8 cellular contexts compared by ENCODE assay signal in the genomic region with DNA sequence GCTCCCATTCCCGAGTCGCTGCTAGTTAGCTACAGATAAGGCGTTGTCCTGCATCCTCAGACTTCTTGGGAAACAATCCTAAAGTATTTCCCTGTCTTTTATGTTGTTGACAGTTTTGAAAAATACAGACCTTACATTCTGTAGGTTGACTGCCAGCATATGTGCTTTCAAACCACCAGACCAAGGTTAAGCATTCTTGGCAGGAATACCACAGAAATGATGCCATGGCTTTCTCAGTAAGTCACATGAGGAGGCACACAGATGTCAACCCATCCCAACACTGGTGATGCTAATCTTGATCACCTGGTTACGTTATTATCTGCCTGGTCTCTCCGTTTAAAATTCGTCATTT. TPM values are rescaled to one million over a fixed set of nuclear protein-coding genes. Genes with fewer than 3 reads are reported as not detected.
DNase-seq lines count a peak whose midpoint lies in the region; ATAC-seq and TF ChIP-seq lines count a peak whose summit lies in the region.

No MANE protein-coding gene starts in this region.

- H3K4me1 Mint-ChIP-seq in activated naive CD4-positive, alpha-beta T cell treated with anti-CD3 and anti-CD28 coated beads, Interleukin-2, amount 50 U/mL, for 24 hours: peaks cover 33% of the 10 kb centered on the region
- H3K4me1 Mint-ChIP-seq in activated naive CD8-positive, alpha-beta T cell treated with anti-CD3 and anti-CD28 coated beads, Interleukin-2, amount 50 U/mL, for 24 hours: peaks cover 21% of the 10 kb centered on the region
- peaks cover 8% of the 10 kb centered on the region for H3K4me1 Mint-ChIP-seq in type B pancreatic cell (ENCODE audit: unreplicated experiment)

- peak overlapping the region; percentile 80 to 97 for H3K4me3 ChIP-seq in left lung

- no peaks in the 10 kb centered on the region for H3K9me3 Mint-ChIP-seq in activated naive CD4-positive, alpha-beta T cell treated with anti-CD3 and anti-CD28 coated beads, Interleukin-2, amount 50 U/mL, for 24 hours
- no peaks in the 10 kb centered on the region for H3K9me3 Mint-ChIP-seq in activated naive CD8-positive, alpha-beta T cell treated with anti-CD3 and anti-CD28 coated beads, Interleukin-2, amount 50 U/mL, for 24 hours
- no peaks in the 10 kb centered on the region for H3K9me3 Mint-ChIP-seq in type B pancreatic cell

- no peaks in the 10 kb centered on the region for H3K27me3 Mint-ChIP-seq in activated naive CD4-positive, alpha-beta T cell treated with anti-CD3 and anti-CD28 coated beads, Interleukin-2, amount 50 U/mL, for 24 hours
- H3K27me3 Mint-ChIP-seq in activated naive CD8-positive, alpha-beta T cell treated with anti-CD3 and anti-CD28 coated beads, Interleukin-2, amount 50 U/mL, for 24 hours: no peaks in the 10 kb centered on the region
- H3K27me3 Mint-ChIP-seq in type B pancreatic cell: no peaks in the 10 kb centered on the region

- no peak for ATAC-seq in activated naive CD8-positive, alpha-beta T cell treated with anti-CD3 and anti-CD28 coated beads, Interleukin-2, amount 50 U/mL, for 24 hours
- ATAC-seq in left lung (no peak), GM21360 (IDR thresholded peaks at IDR 0.05; ENCODE audit: unreplicated experiment) (no peak)

- H3K4me1 ChIP-seq in left lung: peaks cover 7 to 25% of the 10 kb centered on the region in 2 donors

- TF ChIP-seq CTCF in left lung (IDR thresholded peaks at IDR 0.05) (no peak), type B pancreatic cell (conservative IDR thresholded peaks at IDR 0.05) (no peak)

- DNase-seq in activated naive CD4-positive, alpha-beta T cell treated with Interleukin-2 at 50 U/mL for 16 hours: no peak
- no peak for DNase-seq in activated naive CD8-positive, alpha-beta T cell treated with anti-CD3 and anti-CD28 coated beads, Interleukin-2, amount 50 U/mL, for 24 hours
- no peak for DNase-seq in left lung
- DNase-seq in type B pancreatic cell (ENCODE audit: extremely low spot score, unreplicated experiment): no peak
- DNase-seq in stimulated activated CD4-positive, alpha-beta T cell treated with anti-CD3 and anti-CD28 coated beads, Interleukin-2, amount 100 ng/mL, for 24 hours: no peak
- no peak for DNase-seq in stimulated activated CD4-positive, alpha-beta T cell treated with anti-CD3 and anti-CD28 coated beads, Interleukin-1b, Interleukin-23, amount 100 ng/mL, for 48 hours

- H3K36me3 ChIP-seq in left lung: peaks cover 0 to 32% of the 10 kb centered on the region in 2 donors

- peak overlapping the region; percentile 98 for H3K27ac Mint-ChIP-seq in activated naive CD4-positive, alpha-beta T cell treated with anti-CD3 and anti-CD28 coated beads, Interleukin-2, amount 50 U/mL, for 24 hours
- H3K27ac Mint-ChIP-seq in activated naive CD8-positive, alpha-beta T cell treated with anti-CD3 and anti-CD28 coated beads, Interleukin-2, amount 50 U/mL, for 24 hours: peak overlapping the region; percentile 97
- H3K27ac Mint-ChIP-seq in type B pancreatic cell: peak overlapping the region; percentile 98

- H3K4me3 Mint-ChIP-seq in activated naive CD4-positive, alpha-beta T cell treated with anti-CD3 and anti-CD28 coated beads, Interleukin-2, amount 50 U/mL, for 24 hours: peak overlapping the region; percentile 97
- H3K4me3 Mint-ChIP-seq in activated naive CD8-positive, alpha-beta T cell treated with anti-CD3 and anti-CD28 coated beads, Interleukin-2, amount 50 U/mL, for 24 hours: peak overlapping the region; percentile 99
- H3K4me3 Mint-ChIP-seq in type B pancreatic cell: peak overlapping the region; percentile 96

- H3K36me3 Mint-ChIP-seq in activated naive CD4-positive, alpha-beta T cell treated with anti-CD3 and anti-CD28 coated beads, Interleukin-2, amount 50 U/mL, for 24 hours: peaks cover 5% of the 10 kb centered on the region
- H3K36me3 Mint-ChIP-seq in activated naive CD8-positive, alpha-beta T cell treated with anti-CD3 and anti-CD28 coated beads, Interleukin-2, amount 50 U/mL, for 24 hours (ENCODE audit: low read depth): peaks cover 14% of the 10 kb centered on the region
- no peaks in the 10 kb centered on the region for H3K36me3 Mint-ChIP-seq in type B pancreatic cell

- peak overlapping the region; percentile 71 to 89 for H3K27ac ChIP-seq in left lung

- H3K9me3 ChIP-seq in left lung: no peaks in the 10 kb centered on the region

- intact Hi-C loops in left lung (cut with DNase I): no loop called here

- no peaks in the 10 kb centered on the region for H3K27me3 ChIP-seq in left lung

RNA-seq across cellular contexts. Expression of gene GLE1, which starts 0.9 kb away (rescaled TPM):
- total RNA-seq in left lung (10 to 100 TPM; 21.6 to 27.8 TPM), type B pancreatic cell (ENCODE audit: low replicate concordance) (17.6 and 21.8 TPM in 2 replicates)

RNA-seq across cellular contexts. Expression of gene SPTAN1, which starts 47.0 kb away (rescaled TPM):
- total RNA-seq in left lung: 100 to 1,000 TPM; 329 to 404 TPM
- 267 and 270 TPM in 2 replicates for total RNA-seq in type B pancreatic cell (ENCODE audit: low replicate concordance)

RNA-seq across cellular contexts. Expression of gene ODF2, which starts 49.6 kb away (rescaled TPM):
- total RNA-seq in left lung: 10 to 100 TPM; 21.0 to 21.1 TPM
- total RNA-seq in type B pancreatic cell (ENCODE audit: low replicate concordance): 38.2 and 59.1 TPM in 2 replicates
